Comparison of ENCODE assay signal across 10 cellular contexts in the genomic region with DNA sequence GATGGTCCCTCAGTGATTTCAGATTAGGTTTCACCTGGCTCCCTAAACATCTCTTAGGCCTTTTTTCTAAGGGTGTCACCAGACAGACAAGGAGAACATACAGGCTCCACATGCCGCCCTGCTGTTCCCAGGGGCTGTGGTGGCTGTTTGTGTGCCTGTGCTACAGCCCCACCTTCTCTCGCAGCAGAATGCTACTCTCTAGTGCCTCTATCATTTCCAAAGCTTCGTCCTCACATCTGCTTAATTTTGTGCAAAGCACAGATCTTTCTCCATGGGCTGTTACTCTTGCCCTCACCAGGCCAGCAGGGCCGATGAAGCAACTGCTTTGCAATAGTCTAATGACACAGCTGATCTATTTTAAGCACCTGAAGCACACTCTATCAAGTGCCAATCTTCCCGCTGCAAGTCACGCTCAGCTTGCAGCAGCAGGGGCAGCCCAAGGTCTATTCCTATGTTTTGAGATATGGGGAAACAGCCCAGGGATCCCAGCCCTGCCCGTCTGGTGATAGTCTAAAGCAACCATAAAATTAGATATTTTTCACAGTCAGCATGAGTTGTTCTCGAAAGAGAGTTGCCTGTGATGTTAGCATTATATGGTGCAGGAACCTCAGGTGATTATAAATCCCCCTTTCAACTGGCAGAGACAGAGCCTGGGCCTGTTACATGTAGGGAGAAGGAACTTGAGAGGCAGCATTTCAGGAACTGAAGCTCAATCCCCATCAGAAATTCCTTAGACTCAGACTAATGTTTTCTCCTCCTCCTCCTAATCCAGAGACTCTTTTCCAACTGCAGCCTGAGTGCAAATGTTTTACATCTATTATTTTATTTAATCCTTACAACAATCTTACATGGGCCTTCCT. TPM values are rescaled to one million over a fixed set of nuclear protein-coding genes. Genes with fewer than 3 reads are reported as not detected.
DNase-seq lines count a peak whose midpoint lies in the region; ATAC-seq and TF ChIP-seq lines count a peak whose summit lies in the region.
"Had no signal": no experiment of that assay in that cellular context is flagged by ENCODE, and none has a peak within 500 bp of the region (broad histone marks: within the 10 kb centered on the region; RNA-seq: fewer than 3 reads in every experiment).

No MANE protein-coding gene starts in this region.

- H3K4me3 ChIP-seq in HCT116 (replicated peaks in 1 of 2; ENCODE audit: low read depth in 1 of 2, low read length in 2 of 2) (no peak overlapping the region), fibroblast of pulmonary artery (replicated peaks; ENCODE audit: low read depth, low read length) (no peak overlapping the region), gastrocnemius medialis (no peak overlapping the region)
- H3K4me3 ChIP-seq: dorsolateral prefrontal cortex had no signal

- H3K27ac ChIP-seq in HCT116 (ENCODE audit: low read depth, low read length), result no peak overlapping the region
- H3K27ac ChIP-seq in gastrocnemius medialis, result peak overlapping the region; percentile 87 to 97 (median 92)
- H3K27ac ChIP-seq: neutrophil had no signal

- ATAC-seq in HCT116 (no peak), gastrocnemius medialis (peak; percentile 96), HG02763 (IDR thresholded peaks at IDR 0.05; ENCODE audit: unreplicated experiment) (no peak), GM21737 (IDR thresholded peaks at IDR 0.05; ENCODE audit: unreplicated experiment) (no peak), GM21360 (IDR thresholded peaks at IDR 0.05; ENCODE audit: unreplicated experiment) (no peak), GM18868 (IDR thresholded peaks at IDR 0.05; ENCODE audit: unreplicated experiment) (no peak)

- CTCF ChIA-PET in HCT116 (lab: Charles Lee), result interaction anchor here (1.7 to 4.2 kb wide), 2 partner anchors 12 to 73 kb away, joined by 3 to 25 read pairs; partner anchors contain the start of gene ABLIM3

- H3K9me3 ChIP-seq in HCT116 (ENCODE audit: control insufficient read depth in 1 of 2, insufficient read depth in 1 of 2, low read depth in 1 of 2, low read length in 2 of 2) (no peaks in the 10 kb centered on the region), gastrocnemius medialis (no peaks in the 10 kb centered on the region)
- H3K9me3 ChIP-seq: neutrophil had no signal

- H4K20me1 ChIP-seq in HCT116 (ENCODE audit: insufficient read depth), result no peaks in the 10 kb centered on the region

- H3K27me3 ChIP-seq in HCT116 (ENCODE audit: insufficient read depth, low read length) (no peaks in the 10 kb centered on the region), gastrocnemius medialis (no peaks in the 10 kb centered on the region)
- H3K27me3 ChIP-seq: dorsolateral prefrontal cortex had no signal

- no peak overlapping the region for H3K9ac ChIP-seq in HCT116 (ENCODE audit: low read length)

- in situ Hi-C loops in gastrocnemius medialis (cut with MboI; ENCODE audit: low sequenced_read_pairs in 4 of 4), result loop anchor here in 1 of 4 donors (25.0 kb wide), 1 partner anchor 433 kb away; the partner anchor contains the start of gene ARHGEF37

- no peaks in the 10 kb centered on the region for H3K9me2 ChIP-seq in HCT116 (ENCODE audit: insufficient read depth)

- RAD21 ChIA-PET in HCT116 (lab: Charles Lee; ENCODE audit: low non-redundant PET in 1 of 2, low total read pairs in 2 of 2, uncharacterized antibody in 2 of 2, unreplicated experiment in 2 of 2), result no interaction called here

- no peaks in the 10 kb centered on the region for H3K79me2 ChIP-seq in HCT116 (ENCODE audit: insufficient read depth, low read length)

- intact Hi-C loops in HCT116 (cut with micrococcal nuclease) (no loop called here), gastrocnemius medialis (cut with DNase I; ENCODE audit: low total_unique reads) (loop anchor here (1.0 to 10.0 kb wide), 5 partner anchors 21 to 591 kb away; partner anchors contain the start of genes ADRB2 and CSNK1A1)

- H3K4me1 ChIP-seq in HCT116 (ENCODE audit: control insufficient read depth in 1 of 2, insufficient read depth in 2 of 2, low read length in 2 of 2) (peaks cover 2 to 20% of the 10 kb centered on the region in 2 experiments; a peak in 2 of 4 replicates), gastrocnemius medialis (peaks cover 61 to 89% of the 10 kb centered on the region in 2 donors)

- no peak for TF ChIP-seq POLR2A in HCT116 (IDR thresholded peaks at IDR 0.05; ENCODE audit: borderline replicate concordance, extremely low read depth, insufficient read depth, insufficient read length)
- peak; percentile 58 to 61 for TF ChIP-seq POLR2A in gastrocnemius medialis (IDR thresholded peaks at IDR 0.05)

- no peaks in the 10 kb centered on the region for H3K36me3 ChIP-seq in HCT116 (ENCODE audit: control insufficient read depth in 1 of 2, insufficient read depth in 2 of 2, low read length in 2 of 2)
- no peaks in the 10 kb centered on the region for H3K36me3 ChIP-seq in gastrocnemius medialis
- H3K36me3 ChIP-seq: neutrophil had no signal

- H3K4me2 ChIP-seq in HCT116 (ENCODE audit: low read length), result no peak overlapping the region

- no peak for TF ChIP-seq RAD21 in HCT116 (IDR thresholded peaks at IDR 0.05; ENCODE audit: low read depth)

- TF ChIP-seq CTCF in HCT116 (IDR thresholded peaks at IDR 0.05 in 2 of 3, conservative IDR thresholded peaks at IDR 0.05 in 1 of 3; ENCODE audit: borderline replicate concordance in 1 of 3, insufficient read depth in 1 of 3, low read depth in 2 of 3, low read length in 2 of 3), result no peak
- no peak for TF ChIP-seq CTCF in fibroblast of pulmonary artery (IDR thresholded peaks at IDR 0.05; ENCODE audit: low read length, missing control alignments)
- peak in 1 of 5 experiments; percentile 8 for TF ChIP-seq CTCF in gastrocnemius medialis (IDR thresholded peaks at IDR 0.05 in 4 of 5, conservative IDR thresholded peaks at IDR 0.05 in 1 of 5)

- BruUV-seq in HCT116 (replicated peaks; lab: Mats Ljungman, UMichigan), result no TSS peak

- no peak for DNase-seq in HCT116 (ENCODE audit: low read depth, low spot score)
- peak; percentile 81 for DNase-seq in NOMO-1 treated with dmso at 0.1 percent for 144 hours (lab: John Stamatoyannopoulos, UW; ENCODE audit: unreplicated experiment)
- peak; percentile 67 for DNase-seq in fibroblast of pulmonary artery (ENCODE audit: low read depth)
- DNase-seq in gastrocnemius medialis, result peak; percentile 89 to 95

- POLR2A ChIA-PET in HCT116 (lab: Charles Lee), result no interaction called here

- H2AFZ ChIP-seq in HCT116 (ENCODE audit: low read depth, low read length, poor library complexity, severe bottlenecking), result no peak overlapping the region

TF ChIP-seq in HCT116, 20 proteins besides CTCF, POLR2A, EP300 and RAD21 (continues in another document):
- TF ChIP-seq EZH2phosphoT487 (IDR thresholded peaks at IDR 0.05; ENCODE audit: borderline replicate concordance) (no peak), ELF1 (IDR thresholded peaks at IDR 0.05; ENCODE audit: borderline replicate concordance, low read depth) (no peak), CBX3 (IDR thresholded peaks at IDR 0.05; ENCODE audit: low read depth) (no peak), EZH2 (IDR thresholded peaks at IDR 0.05) (no peak), POLR2AphosphoS5 (IDR thresholded peaks at IDR 0.05; ENCODE audit: low read depth, low read length) (peak; percentile 46; the same call in 1 of the 2 replicates), EGR1 (IDR thresholded peaks at IDR 0.05; ENCODE audit: low read depth) (no peak), FOSL1 (IDR thresholded peaks at IDR 0.05; ENCODE audit: low read depth) (no peak), YY1 (IDR thresholded peaks at IDR 0.05; ENCODE audit: extremely low read depth, insufficient replicate concordance, low read depth, low read length) (no peak), SP1 (IDR thresholded peaks at IDR 0.05; ENCODE audit: low read depth) (0 out of 2 replicates have a peak, but pooled peaks have one; percentile 22), SIN3A (IDR thresholded peaks at IDR 0.05; ENCODE audit: low read depth) (no peak), SRF (IDR thresholded peaks at IDR 0.05; ENCODE audit: low read depth) (no peak), ZFX (IDR thresholded peaks at IDR 0.05) (no peak; the same call in 1 of the 2 replicates), TCF7L2 (IDR thresholded peaks at IDR 0.05; ENCODE audit: borderline replicate concordance, extremely low read depth, insufficient read depth, insufficient read length) (no peak), CEBPB (IDR thresholded peaks at IDR 0.05; ENCODE audit: low read depth) (peak; percentile 93), ZNF274 (IDR thresholded peaks at IDR 0.05; ENCODE audit: low read depth, low read length) (no peak), JUND (IDR thresholded peaks at IDR 0.05) (no peak)
- TF ChIP-seq, protein P1, sequence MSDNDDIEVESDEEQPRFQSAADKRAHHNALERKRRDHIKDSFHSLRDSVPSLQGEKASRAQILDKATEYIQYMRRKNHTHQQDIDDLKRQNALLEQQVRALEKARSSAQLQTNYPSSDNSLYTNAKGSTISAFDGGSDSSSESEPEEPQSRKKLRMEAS (IDR thresholded peaks at IDR 0.05), result peak; percentile 53; the same call in 1 of the 2 replicates
- TF ChIP-seq, protein P2, sequence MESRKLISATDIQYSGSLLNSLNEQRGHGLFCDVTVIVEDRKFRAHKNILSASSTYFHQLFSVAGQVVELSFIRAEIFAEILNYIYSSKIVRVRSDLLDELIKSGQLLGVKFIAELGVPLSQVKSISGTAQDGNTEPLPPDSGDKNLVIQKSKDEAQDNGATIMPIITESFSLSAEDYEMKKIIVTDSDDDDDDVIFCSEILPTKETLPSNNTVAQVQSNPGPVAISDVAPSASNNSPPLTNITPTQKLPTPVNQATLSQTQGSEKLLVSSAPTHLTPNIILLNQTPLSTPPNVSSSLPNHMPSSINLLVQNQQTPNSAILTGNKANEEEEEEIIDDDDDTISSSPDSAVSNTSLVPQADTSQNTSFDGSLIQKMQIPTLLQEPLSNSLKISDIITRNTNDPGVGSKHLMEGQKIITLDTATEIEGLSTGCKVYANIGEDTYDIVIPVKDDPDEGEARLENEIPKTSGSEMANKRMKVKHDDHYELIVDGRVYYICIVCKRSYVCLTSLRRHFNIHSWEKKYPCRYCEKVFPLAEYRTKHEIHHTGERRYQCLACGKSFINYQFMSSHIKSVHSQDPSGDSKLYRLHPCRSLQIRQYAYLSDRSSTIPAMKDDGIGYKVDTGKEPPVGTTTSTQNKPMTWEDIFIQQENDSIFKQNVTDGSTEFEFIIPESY (IDR thresholded peaks at IDR 0.05; ENCODE audit: extremely low read depth, insufficient replicate concordance, low read length), result no peak
- TF ChIP-seq, protein P3, sequence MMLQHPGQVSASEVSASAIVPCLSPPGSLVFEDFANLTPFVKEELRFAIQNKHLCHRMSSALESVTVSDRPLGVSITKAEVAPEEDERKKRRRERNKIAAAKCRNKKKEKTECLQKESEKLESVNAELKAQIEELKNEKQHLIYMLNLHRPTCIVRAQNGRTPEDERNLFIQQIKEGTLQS (IDR thresholded peaks at IDR 0.05), result no peak

RNA-seq across cellular contexts. Expression of gene ABLIM3, which starts 12.7 kb away (rescaled TPM):
- total RNA-seq in HCT116 (2021; ENCODE audit: unreplicated experiment), result 14.3 TPM
- 17.5 and 19.4 TPM in 2 replicates for polyA plus RNA-seq in HCT116 (2012)
- total RNA-seq in gastrocnemius medialis, result 100 to 1,000 TPM in 1 of 4 donors, 10 to 100 TPM in 3; 37.5 to 155 (median 67.7) TPM

Comparison
In these comparisons a context has a peak if more than half of its experiments do, and no peak if none do; other contexts are left out.
1. ATAC-seq: peak in gastrocnemius medialis (2 of 2); none in HCT116 (single experiment), HG02763 (single experiment), GM21737 (single experiment), GM21360 (single experiment) and GM18868 (single experiment).